In genomic region chr11:44992181-44992582, GRCh38 we compare ENCODE assay signal across 1 cellular context.
TF ChIP-seq lines count a peak whose summit lies in the region.

No MANE protein-coding gene starts in this region.

TF ChIP-seq in HepG2, 621 proteins besides CTCF, POLR2A, EP300 and RAD21:
- no peak for TF ChIP-seq ZFY (CRISPR knock-in tag; IDR thresholded peaks at IDR 0.05)
- no peak for TF ChIP-seq THRA (CRISPR knock-in tag; IDR thresholded peaks at IDR 0.05; ENCODE audit: borderline replicate concordance)
- TF ChIP-seq ZNF235 (CRISPR knock-in tag; IDR thresholded peaks at IDR 0.05; ENCODE audit: borderline replicate concordance) = no peak
- TF ChIP-seq SAFB2 (CRISPR knock-in tag; IDR thresholded peaks at IDR 0.05; ENCODE audit: borderline replicate concordance, low read depth) = no peak
- no peak for TF ChIP-seq NFYC (CRISPR knock-in tag; IDR thresholded peaks at IDR 0.05)
- TF ChIP-seq E2F2 (CRISPR knock-in tag; IDR thresholded peaks at IDR 0.05; ENCODE audit: borderline replicate concordance) = no peak
- no peak for TF ChIP-seq ZNF18 (CRISPR knock-in tag; IDR thresholded peaks at IDR 0.05; ENCODE audit: insufficient replicate concordance)
- no peak for TF ChIP-seq PLRG1 (conservative IDR thresholded peaks at IDR 0.05)
- no peak for TF ChIP-seq MAF1 (CRISPR knock-in tag; IDR thresholded peaks at IDR 0.05; ENCODE audit: borderline replicate concordance)
- no peak for TF ChIP-seq HNRNPH1 (optimal IDR thresholded peaks at IDR 0.05; ENCODE audit: low read depth, low read length)
- no peak for TF ChIP-seq ARNT2 (CRISPR knock-in tag; IDR thresholded peaks at IDR 0.05; ENCODE audit: low read depth)
- TF ChIP-seq DNMT1 (CRISPR knock-in tag; IDR thresholded peaks at IDR 0.05) = no peak
- TF ChIP-seq DMAP1 (CRISPR knock-in tag; IDR thresholded peaks at IDR 0.05) = no peak
